In the genomic region with DNA sequence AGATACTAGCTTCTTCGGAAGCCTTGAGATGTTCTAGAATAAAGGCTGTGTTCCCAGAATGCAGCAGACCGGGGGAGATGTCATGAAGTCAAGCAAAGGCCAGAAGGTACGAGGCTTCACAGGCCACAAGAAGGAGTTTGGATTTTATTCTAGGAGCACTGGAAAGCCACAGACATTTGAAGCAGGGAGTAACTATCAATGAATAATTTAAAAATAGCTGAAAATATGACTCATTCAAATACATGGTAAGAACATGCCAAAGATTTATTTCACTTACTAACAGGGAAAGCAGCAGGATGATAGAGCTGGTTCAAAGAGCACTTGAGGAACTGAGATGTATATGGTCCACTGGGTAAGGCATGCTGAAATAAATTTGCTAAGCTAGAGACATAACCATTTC, we compare ENCODE assay signal across 28 cellular contexts. TPM values are rescaled to one million over a fixed set of nuclear protein-coding genes. Genes with fewer than 3 reads are reported as not detected.
DNase-seq lines count a peak whose midpoint lies in the region; ATAC-seq and TF ChIP-seq lines count a peak whose summit lies in the region.
"Had no signal": no experiment of that assay in that cellular context is flagged by ENCODE, and none has a peak within 500 bp of the region (broad histone marks: within the 10 kb centered on the region; RNA-seq: fewer than 3 reads in every experiment).

No MANE protein-coding gene starts in this region.

- DNase-seq in MV-4-11 (lab: John Stamatoyannopoulos, UW) (peak; percentile 7), coronary artery (ENCODE audit: low spot score) (peak; percentile 17), myocyte (ENCODE audit: low read depth) (peak; percentile 42), KG1 (lab: John Stamatoyannopoulos, UW) (no peak), NCI-H2171 (lab: John Stamatoyannopoulos, UW) (no peak), globus pallidus (ENCODE audit: low spot score) (no peak)
- DNase-seq: AML-193; CD4-positive, alpha-beta memory T cell; COR-L47; EL; GDM1; HCEC 1CT; KBM-7; MG63; NCI-H1417; NCI-H1694; NCI-H2029 treated with DMSO at 0.1 percent for 48 hours; NCI-H226; NCI-H510A; NCI-H69; Peyer's patch; SIG-M5; SK-N-SH had no signal

- H3K4me3 ChIP-seq in coronary artery: no peak overlapping the region
- H3K4me3 ChIP-seq: A549; BLaER1 treated with 17β-estradiol and CSF1 and Interleukin-3, amounts not matched to agents 10 nM and 100 nM; GM12878; MG63; Peyer's patch had no signal

- ATAC-seq in GM21619 (IDR thresholded peaks at IDR 0.05; ENCODE audit: unreplicated experiment): no peak
- ATAC-seq: A549, GM12878 had no signal

- no peak overlapping the region for H3K27ac ChIP-seq in coronary artery
- H3K27ac ChIP-seq: A549; BLaER1 treated with 17β-estradiol and CSF1 and Interleukin-3, amounts not matched to agents 10 nM and 100 nM; Peyer's patch had no signal

- TF ChIP-seq CTCF in coronary artery (IDR thresholded peaks at IDR 0.05): no peak

RNA-seq across cellular contexts. Expression of a gene that starts 53.2 kb away (rescaled TPM):
- 4.8 and 9.8 TPM in 2 replicates for total RNA-seq in myocyte
- polyA plus RNA-seq in myocyte (2012): 2.5 TPM
- total RNA-seq: GM12878, OCI-LY7 had no signal
- polyA plus RNA-seq: CD4-positive, alpha-beta memory T cell; GM12878 had no signal

Comparison
In these comparisons a context has a peak if more than half of its experiments do, and no peak if none do; other contexts are left out.
1. DNase-seq: peak in MV-4-11 (single experiment), coronary artery (single experiment) and myocyte (single experiment); none in KG1 (single experiment), NCI-H2171 (single experiment) and globus pallidus (single experiment).